Comparison of ENCODE assay signal across 8 cellular contexts in genomic region chr6:79234150-79235022, GRCh38. TPM values are rescaled to one million over a fixed set of nuclear protein-coding genes. Genes with fewer than 3 reads are reported as not detected.
A peak's percentile ranks its signal among the peaks of the same experiment; 100 is the strongest.
DNase-seq lines count a peak whose midpoint lies in the region; ATAC-seq and TF ChIP-seq lines count a peak whose summit lies in the region.

TSS of gene HMGN3 (minus strand) at chr6:79234682.

- H3K4me1 ChIP-seq in left ventricle myocardium inferior: peaks cover 52% of the 10 kb centered on the region

- H3K9me3 ChIP-seq in T-helper 17 cell (ENCODE audit: control insufficient read depth, low read length, poor library complexity, severe bottlenecking) (no peaks in the 10 kb centered on the region), left ventricle myocardium inferior (replicated peaks) (no peaks in the 10 kb centered on the region)

- H3K27ac Mint-ChIP-seq in T-helper 17 cell (peak within 1 kb of the TSS; percentile 94), progenitor cell of endocrine pancreas (peak within 1 kb of the TSS; percentile 96)

- ATAC-seq in HG02852 (IDR thresholded peaks at IDR 0.05; ENCODE audit: unreplicated experiment) (peak; percentile 91), T-helper 17 cell (peak; percentile 98)

- H3K4me3 Mint-ChIP-seq in T-helper 17 cell: peak within 1 kb of the TSS; percentile 97
- peak within 1 kb of the TSS; percentile 90 for H3K4me3 Mint-ChIP-seq in progenitor cell of endocrine pancreas (ENCODE audit: low read depth)

- H3K27me3 ChIP-seq in left ventricle myocardium inferior (ENCODE audit: low read depth): no peaks in the 10 kb centered on the region

- H3K27ac ChIP-seq in left ventricle myocardium inferior (replicated peaks): peak within 1 kb of the TSS; percentile 98

- peak; percentile 92 for DNase-seq in GM13976 (ENCODE audit: low spot score)
- DNase-seq in NCI-H146 (lab: John Stamatoyannopoulos, UW): peak; percentile 93
- peak; percentile 81 to 86 (median 83) for DNase-seq in T-helper 17 cell
- DNase-seq in amygdala (lab: John Stamatoyannopoulos, UW): peak; percentile 22 to 97 (median 92)
- peak; percentile 98 for DNase-seq in left ventricle myocardium inferior
- DNase-seq in progenitor cell of endocrine pancreas (ENCODE audit: low spot score, unreplicated experiment): peak; percentile 88
- DNase-seq in ureter (ENCODE audit: low spot score): peak; percentile 95

- peaks cover 15% of the 10 kb centered on the region for H3K4me1 Mint-ChIP-seq in T-helper 17 cell
- peaks cover 22% of the 10 kb centered on the region for H3K4me1 Mint-ChIP-seq in progenitor cell of endocrine pancreas (ENCODE audit: low read depth)

- peaks cover 4% of the 10 kb centered on the region for H3K9me3 Mint-ChIP-seq in progenitor cell of endocrine pancreas (ENCODE audit: low read depth)

- H3K36me3 Mint-ChIP-seq in T-helper 17 cell (ENCODE audit: low read depth): peaks cover 2% of the 10 kb centered on the region
- H3K36me3 Mint-ChIP-seq in progenitor cell of endocrine pancreas (ENCODE audit: insufficient read depth): peaks cover 4% of the 10 kb centered on the region

- no peaks in the 10 kb centered on the region for H3K36me3 ChIP-seq in left ventricle myocardium inferior

- intact Hi-C loops in left ventricle myocardium inferior (cut with micrococcal nuclease): loop anchor here (5.0 kb wide), 1 partner anchor 157 kb away; the partner anchor contains the start of gene PHIP

- peak; percentile 5 for TF ChIP-seq CTCF in GM13976 (IDR thresholded peaks at IDR 0.05; ENCODE audit: borderline replicate concordance, control extremely low read depth, extremely low read depth, insufficient read depth, missing control alignments)
- peak; percentile 40 for TF ChIP-seq CTCF in left ventricle myocardium inferior (IDR thresholded peaks at IDR 0.05; ENCODE audit: borderline replicate concordance)
- TF ChIP-seq CTCF in progenitor cell of endocrine pancreas (IDR thresholded peaks at IDR 0.05; ENCODE audit: unreplicated experiment): peak; percentile 18

- peak within 1 kb of the TSS; percentile 88 for H3K4me3 ChIP-seq in left ventricle myocardium inferior

- in situ Hi-C loops in GM13976 (cut with MboI; ENCODE audit: low sequenced_read_pairs, unreplicated experiment): loop anchor here (25.0 kb wide), 1 partner anchor 372 kb away; the partner anchor contains the start of gene IRAK1BP1

- H3K27me3 Mint-ChIP-seq in T-helper 17 cell: no peaks in the 10 kb centered on the region
- no peaks in the 10 kb centered on the region for H3K27me3 Mint-ChIP-seq in progenitor cell of endocrine pancreas

RNA-seq across cellular contexts. Expression of gene HMGN3, which starts in this region (rescaled TPM):
- total RNA-seq in T-helper 17 cell: 10 to 100 TPM; 25.0 to 31.5 TPM
- 168 TPM for total RNA-seq in left ventricle myocardium inferior
- 150 and 153 TPM in 2 replicates for total RNA-seq in progenitor cell of endocrine pancreas
- 64.1 TPM for total RNA-seq in ureter

Comparison
In these comparisons a context has a peak if more than half of its experiments do, and no peak if none do; other contexts are left out.
1. Peak in every context shown above with its lines: DNase-seq, ATAC-seq, H3K4me3 ChIP-seq and H3K27ac ChIP-seq.